9 cellular contexts compared by ENCODE assay signal in genomic region chr15:27017168-27017809, GRCh38. TPM values are rescaled to one million over a fixed set of nuclear protein-coding genes. Genes with fewer than 3 reads are reported as not detected.
DNase-seq lines count a peak whose midpoint lies in the region; ATAC-seq and TF ChIP-seq lines count a peak whose summit lies in the region.
"Had no signal": no experiment of that assay in that cellular context is flagged by ENCODE, and none has a peak within 500 bp of the region (broad histone marks: within the 10 kb centered on the region; RNA-seq: fewer than 3 reads in every experiment).

No MANE protein-coding gene starts in this region.

- TF ChIP-seq CTCF in GM20000 (IDR thresholded peaks at IDR 0.05; ENCODE audit: extremely low read depth, missing control alignments) (peak; percentile 35), fibroblast of lung (conservative IDR thresholded peaks at IDR 0.05 in 1 of 2, IDR thresholded peaks at IDR 0.05 in 1 of 2; ENCODE audit: low read depth in 1 of 2, low read length in 2 of 2) (peak; percentile 51 to 95)

- no peaks in the 10 kb centered on the region for H3K36me3 ChIP-seq in fibroblast of lung (ENCODE audit: control insufficient read depth, insufficient read depth, low read length)

- H3K4me1 ChIP-seq in fibroblast of lung (ENCODE audit: control insufficient read depth, extremely low read depth, insufficient read depth, low read length) = no peaks in the 10 kb centered on the region

- H3K4me3 ChIP-seq in fibroblast of lung (replicated peaks in 1 of 4; ENCODE audit: control extremely low read depth in 1 of 4, insufficient read depth in 1 of 4, low read depth in 3 of 4, low read length in 4 of 4) = no peak overlapping the region

- no peaks in the 10 kb centered on the region for H3K79me2 ChIP-seq in fibroblast of lung (ENCODE audit: control insufficient read depth, insufficient read depth, low read length)

- no peak overlapping the region for H3K27ac ChIP-seq in fibroblast of lung (ENCODE audit: insufficient read depth, low read length)

- H3K27ac Mint-ChIP-seq in stimulated activated memory B cell treated with anti-CD40 and anti-IgM and Interleukin-4, amounts not matched to agents 10 μg/mL and 1 μg/mL and 100 μg/mL, for 72 hours = no peak overlapping the region
- H3K27ac Mint-ChIP-seq: activated B cell treated with CpG ODN at 0.5 μM for 24 hours had no signal

- H3K9ac ChIP-seq in fibroblast of lung (ENCODE audit: insufficient read depth, low read length) = no peak overlapping the region

- no peaks in the 10 kb centered on the region for H3K27me3 Mint-ChIP-seq in stimulated activated memory B cell treated with anti-CD40 and anti-IgM and Interleukin-4, amounts not matched to agents 10 μg/mL and 1 μg/mL and 100 μg/mL, for 72 hours
- H3K27me3 Mint-ChIP-seq: activated B cell treated with CpG ODN at 0.5 μM for 24 hours had no signal

- ATAC-seq in SK-N-SH treated with all-trans-retinoic acid at 6 μM for 48 hours = peak; percentile 74; the same call in 2 of the 3 replicates
- no peak for ATAC-seq in stimulated activated memory B cell treated with anti-CD40 and anti-IgM and Interleukin-4, amounts not matched to agents 10 μg/mL and 1 μg/mL and 100 μg/mL, for 72 hours

- DNase-seq in D341Med (ENCODE audit: low spot score) = peak; percentile 82
- peak; percentile 31 for DNase-seq in GM20000 (ENCODE audit: low spot score)
- peak; percentile 79 for DNase-seq in NCI-H1092 treated with DMSO at 0.1 percent for 48 hours (lab: John Stamatoyannopoulos, UW)
- DNase-seq in fibroblast of lung (ENCODE audit: low read depth in 2 of 2) = peak; percentile 72 to 76
- DNase-seq in occipital lobe (lab: John Stamatoyannopoulos, UW) = peak; percentile 12
- DNase-seq in activated effector memory CD4-positive, alpha-beta T cell treated with Interleukin-2 at 50 U/mL for 16 hours = no peak
- DNase-seq: activated B cell treated with CpG ODN at 0.5 μM for 24 hours had no signal

- no peaks in the 10 kb centered on the region for H4K20me1 ChIP-seq in fibroblast of lung (ENCODE audit: control insufficient read depth, extremely low read depth, insufficient read depth, low read length)

- peaks cover 4% of the 10 kb centered on the region for H3K9me3 Mint-ChIP-seq in stimulated activated memory B cell treated with anti-CD40 and anti-IgM and Interleukin-4, amounts not matched to agents 10 μg/mL and 1 μg/mL and 100 μg/mL, for 72 hours

- no peaks in the 10 kb centered on the region for H3K27me3 ChIP-seq in fibroblast of lung (ENCODE audit: control insufficient read depth, insufficient read depth, low read length)

- no peak overlapping the region for H3K4me2 ChIP-seq in fibroblast of lung (ENCODE audit: extremely low read depth, insufficient read depth, low read length)

- H3K4me1 Mint-ChIP-seq in stimulated activated memory B cell treated with anti-CD40 and anti-IgM and Interleukin-4, amounts not matched to agents 10 μg/mL and 1 μg/mL and 100 μg/mL, for 72 hours = no peaks in the 10 kb centered on the region
- H3K4me1 Mint-ChIP-seq: activated B cell treated with CpG ODN at 0.5 μM for 24 hours had no signal

- no peaks in the 10 kb centered on the region for H3K9me3 ChIP-seq in fibroblast of lung (ENCODE audit: control insufficient read depth, insufficient read depth, low read depth, low read length)

- no peak overlapping the region for H3K4me3 Mint-ChIP-seq in stimulated activated memory B cell treated with anti-CD40 and anti-IgM and Interleukin-4, amounts not matched to agents 10 μg/mL and 1 μg/mL and 100 μg/mL, for 72 hours
- H3K4me3 Mint-ChIP-seq: activated B cell treated with CpG ODN at 0.5 μM for 24 hours had no signal

- H3K36me3 Mint-ChIP-seq in stimulated activated memory B cell treated with anti-CD40 and anti-IgM and Interleukin-4, amounts not matched to agents 10 μg/mL and 1 μg/mL and 100 μg/mL, for 72 hours = no peaks in the 10 kb centered on the region

- H2AFZ ChIP-seq in fibroblast of lung (ENCODE audit: low read length) = no peak overlapping the region

TF ChIP-seq in SK-N-SH treated with all-trans-retinoic acid at 6 μM for 48 hours, 23 proteins besides CTCF, POLR2A, EP300 and RAD21:
- no peak for TF ChIP-seq ESRRG (CRISPR knock-in tag; IDR thresholded peaks at IDR 0.05)
- no peak for TF ChIP-seq SNAI2 (CRISPR knock-in tag; IDR thresholded peaks at IDR 0.05)
- no peak for TF ChIP-seq CSRNP3 (CRISPR knock-in tag; IDR thresholded peaks at IDR 0.05)
- TF ChIP-seq PPARA (CRISPR knock-in tag; IDR thresholded peaks at IDR 0.05; ENCODE audit: borderline replicate concordance) = no peak
- TF ChIP-seq ISL1 (CRISPR knock-in tag; IDR thresholded peaks at IDR 0.05) = no peak
- no peak for TF ChIP-seq TOX (CRISPR knock-in tag; IDR thresholded peaks at IDR 0.05; ENCODE audit: borderline replicate concordance)
- no peak for TF ChIP-seq ZNF565 (CRISPR knock-in tag; conservative IDR thresholded peaks at IDR 0.05; ENCODE audit: low read depth)
- no peak for TF ChIP-seq ARNTL (CRISPR knock-in tag; IDR thresholded peaks at IDR 0.05; ENCODE audit: borderline replicate concordance, low read depth)
- TF ChIP-seq ZNF70 (CRISPR knock-in tag; IDR thresholded peaks at IDR 0.05) = no peak
- no peak for TF ChIP-seq TSHZ2 (CRISPR knock-in tag; IDR thresholded peaks at IDR 0.05)
- no peak for TF ChIP-seq CREB5 (CRISPR knock-in tag; IDR thresholded peaks at IDR 0.05; ENCODE audit: low read depth)
- TF ChIP-seq, protein P1, sequence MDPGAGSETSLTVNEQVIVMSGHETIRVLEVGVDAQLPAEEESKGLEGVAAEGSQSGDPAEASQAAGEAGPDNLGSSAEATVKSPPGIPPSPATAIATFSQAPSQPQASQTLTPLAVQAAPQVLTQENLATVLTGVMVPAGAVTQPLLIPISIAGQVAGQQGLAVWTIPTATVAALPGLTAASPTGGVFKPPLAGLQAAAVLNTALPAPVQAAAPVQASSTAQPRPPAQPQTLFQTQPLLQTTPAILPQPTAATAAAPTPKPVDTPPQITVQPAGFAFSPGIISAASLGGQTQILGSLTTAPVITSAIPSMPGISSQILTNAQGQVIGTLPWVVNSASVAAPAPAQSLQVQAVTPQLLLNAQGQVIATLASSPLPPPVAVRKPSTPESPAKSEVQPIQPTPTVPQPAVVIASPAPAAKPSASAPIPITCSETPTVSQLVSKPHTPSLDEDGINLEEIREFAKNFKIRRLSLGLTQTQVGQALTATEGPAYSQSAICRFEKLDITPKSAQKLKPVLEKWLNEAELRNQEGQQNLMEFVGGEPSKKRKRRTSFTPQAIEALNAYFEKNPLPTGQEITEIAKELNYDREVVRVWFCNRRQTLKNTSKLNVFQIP (CRISPR knock-in tag; IDR thresholded peaks at IDR 0.05; ENCODE audit: borderline replicate concordance, low read depth) = no peak

RNA-seq across cellular contexts. Expression of gene GABRG3, which starts 46.3 kb away (rescaled TPM):
- total RNA-seq in fibroblast of lung (not detected in 2 replicates), occipital lobe (19.3 TPM)
- polyA plus RNA-seq in fibroblast of lung = not detected in 2 replicates
- polyA plus RNA-seq in fibroblast of lung (2012) = not detected in 2 replicates
- not detected in 2 replicates for polyA minus RNA-seq in fibroblast of lung (ENCODE audit: low replicate concordance)
- total RNA-seq: activated B cell treated with CpG ODN at 0.5 μM for 24 hours had no signal

Comparison
In these comparisons a context has a peak if more than half of its experiments do, and no peak if none do; other contexts are left out.
1. RNA of gene GABRG3, which starts 46.3 kb away (total RNA-seq): 19.3 TPM in occipital lobe (single experiment); not detected in fibroblast of lung; every median in the first group is over 10 times any median in the second.